In the genomic region with DNA sequence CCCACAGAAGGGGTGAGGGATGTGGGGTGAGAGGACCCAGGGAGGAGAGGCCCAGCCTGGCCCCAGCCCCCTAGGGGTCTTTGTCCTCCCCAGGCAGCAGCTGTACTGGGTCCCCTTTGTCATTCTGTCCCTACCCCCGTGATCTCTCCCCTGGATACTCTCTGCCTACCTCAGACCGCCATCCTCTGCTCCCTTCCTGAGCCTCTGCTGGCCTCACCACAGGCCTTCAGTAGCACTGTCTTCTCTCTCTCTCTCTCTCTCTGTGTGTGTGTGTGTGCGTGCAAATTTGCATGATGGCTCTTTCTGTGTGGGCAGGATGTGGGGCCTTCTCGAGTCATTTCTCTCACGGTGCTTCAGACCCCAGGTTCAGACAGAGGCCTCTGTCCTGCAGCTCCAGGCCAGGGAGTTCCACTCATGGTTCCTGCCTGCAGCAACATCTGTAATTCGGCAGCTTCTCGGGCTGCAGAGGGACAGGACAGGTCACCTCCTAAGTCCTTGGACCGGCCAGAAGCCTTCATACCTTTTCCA, we compare ENCODE assay signal across 8 cellular contexts. TPM values are rescaled to one million over a fixed set of nuclear protein-coding genes. Genes with fewer than 3 reads are reported as not detected.
A peak's percentile ranks its signal among the peaks of the same experiment; 100 is the strongest.
DNase-seq lines count a peak whose midpoint lies in the region; ATAC-seq and TF ChIP-seq lines count a peak whose summit lies in the region.

No MANE protein-coding gene starts in this region.

- ATAC-seq in GM19035 (IDR thresholded peaks at IDR 0.05; ENCODE audit: unreplicated experiment) (peak; percentile 74), HG03039 (IDR thresholded peaks at IDR 0.05; ENCODE audit: unreplicated experiment) (peak; percentile 52)
- peak; percentile 74 for ATAC-seq in stimulated activated naive B cell treated with anti-CD40 and anti-IgM and Interleukin-4, amounts not matched to agents 10 μg/mL and 1 μg/mL and 100 μg/mL, for 72 hours (replicated peaks)

- H3K4me1 Mint-ChIP-seq in glutamatergic neuron (ENCODE audit: low read depth, unreplicated experiment) = peaks cover 4% of the 10 kb centered on the region
- peaks cover 61 to 85% of the 10 kb centered on the region in 2 donors for H3K4me1 Mint-ChIP-seq in stimulated activated naive B cell treated with anti-CD40 and anti-IgM and Interleukin-4, amounts not matched to agents 10 μg/mL and 1 μg/mL and 100 μg/mL, for 72 hours

- in situ Hi-C loops in G401 (cut with HindIII; ENCODE audit: low sequenced_read_pairs) = no loop called here

- H3K36me3 Mint-ChIP-seq in glutamatergic neuron (ENCODE audit: unreplicated experiment) = no peaks in the 10 kb centered on the region
- H3K36me3 Mint-ChIP-seq in stimulated activated naive B cell treated with anti-CD40 and anti-IgM and Interleukin-4, amounts not matched to agents 10 μg/mL and 1 μg/mL and 100 μg/mL, for 72 hours = peaks cover 35 to 56% of the 10 kb centered on the region in 2 donors

- H3K4me3 Mint-ChIP-seq in glutamatergic neuron (ENCODE audit: unreplicated experiment) = peak overlapping the region; percentile 40
- peak overlapping the region; percentile 81 to 82 for H3K4me3 Mint-ChIP-seq in stimulated activated naive B cell treated with anti-CD40 and anti-IgM and Interleukin-4, amounts not matched to agents 10 μg/mL and 1 μg/mL and 100 μg/mL, for 72 hours

- H3K9me3 Mint-ChIP-seq in glutamatergic neuron (ENCODE audit: unreplicated experiment) = peaks cover 4% of the 10 kb centered on the region
- H3K9me3 Mint-ChIP-seq in stimulated activated naive B cell treated with anti-CD40 and anti-IgM and Interleukin-4, amounts not matched to agents 10 μg/mL and 1 μg/mL and 100 μg/mL, for 72 hours = peaks cover 4 to 5% of the 10 kb centered on the region in 2 donors

- peaks cover 6% of the 10 kb centered on the region for H3K27me3 Mint-ChIP-seq in glutamatergic neuron (ENCODE audit: unreplicated experiment)
- H3K27me3 Mint-ChIP-seq in stimulated activated naive B cell treated with anti-CD40 and anti-IgM and Interleukin-4, amounts not matched to agents 10 μg/mL and 1 μg/mL and 100 μg/mL, for 72 hours = no peaks in the 10 kb centered on the region

- peak; percentile 57 for DNase-seq in T-helper 22 cell (ENCODE audit: low read depth)
- DNase-seq in glutamatergic neuron = no peak
- DNase-seq in stimulated activated naive B cell treated with anti-CD40 and anti-IgM and Interleukin-4, amounts not matched to agents 10 μg/mL and 1 μg/mL and 100 μg/mL, for 72 hours = peak; percentile 73
- DNase-seq in NCI-H2107 (lab: John Stamatoyannopoulos, UW) = no peak
- DNase-seq in NCI-H69 (lab: John Stamatoyannopoulos, UW) = no peak
- DNase-seq in G401 (ENCODE audit: low spot score) = no peak

- no peak overlapping the region for H3K27ac Mint-ChIP-seq in glutamatergic neuron (ENCODE audit: unreplicated experiment)
- peak overlapping the region; percentile 85 for H3K27ac Mint-ChIP-seq in stimulated activated naive B cell treated with anti-CD40 and anti-IgM and Interleukin-4, amounts not matched to agents 10 μg/mL and 1 μg/mL and 100 μg/mL, for 72 hours

- no peak for TF ChIP-seq CTCF in glutamatergic neuron (IDR thresholded peaks at IDR 0.05; ENCODE audit: partially characterized antibody, unreplicated experiment)

RNA-seq across cellular contexts. Expression of a gene that starts 1.4 kb away (rescaled TPM):
- total RNA-seq in glutamatergic neuron (ENCODE audit: unreplicated experiment) = 1.2 TPM
- total RNA-seq in G401 (2014; rRNA removed; shearing (Covaris generic)) = 0.25 TPM in 1 of 2 replicates, not detected in the other

RNA-seq across cellular contexts. Expression of a gene that starts 47.8 kb away (rescaled TPM):
- not detected for total RNA-seq in glutamatergic neuron (ENCODE audit: unreplicated experiment)
- not detected in 2 replicates for total RNA-seq in G401 (2014; rRNA removed; shearing (Covaris generic))

Comparison
In these comparisons a context has a peak if more than half of its experiments do, and no peak if none do; other contexts are left out.
1. DNase-seq: peak in T-helper 22 cell (single experiment) and stimulated activated naive B cell treated with anti-CD40 and anti-IgM and Interleukin-4, amounts not matched to agents 10 μg/mL and 1 μg/mL and 100 μg/mL, for 72 hours (single experiment); none in glutamatergic neuron (single experiment), NCI-H2107 (single experiment), NCI-H69 (single experiment) and G401 (single experiment).
2. Peak in every context shown above with its lines, with median percentiles within 50 percentile points of each other: ATAC-seq.